1 cellular context compared by ENCODE assay signal in the genomic region with DNA sequence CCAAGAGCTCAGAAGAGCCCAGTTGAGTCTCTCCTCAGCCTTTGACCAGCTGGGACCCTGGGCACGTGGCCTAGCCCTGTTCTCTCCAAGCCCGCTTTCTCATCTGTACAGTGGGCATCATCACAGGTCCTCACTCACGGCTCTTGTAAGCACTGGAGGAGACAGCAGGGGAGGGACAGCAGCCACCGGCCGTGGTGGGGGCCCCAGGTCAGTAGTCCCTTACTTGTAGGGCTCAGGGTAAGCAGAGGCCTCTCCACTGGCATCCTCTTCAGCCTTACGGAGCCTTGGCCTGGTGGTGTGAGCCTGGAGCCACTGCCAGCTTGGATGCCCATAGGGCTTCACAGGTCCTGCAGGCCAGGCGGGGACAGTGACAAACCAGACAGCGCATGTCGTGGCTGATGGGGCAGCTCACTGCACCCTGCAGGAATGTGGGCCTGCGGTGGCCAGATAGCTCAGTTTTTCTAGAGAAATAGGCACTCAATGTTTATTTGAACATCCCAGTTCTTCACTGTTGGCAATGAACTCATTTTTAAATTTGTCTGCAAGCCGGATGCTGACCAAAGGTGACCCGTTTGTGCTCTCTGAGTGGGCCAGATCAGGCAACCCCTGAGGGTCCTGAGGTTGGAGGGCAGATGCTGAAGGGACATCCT.
TF ChIP-seq lines count a peak whose summit lies in the region.

No MANE protein-coding gene starts in this region.

TF ChIP-seq in HepG2, 621 proteins besides CTCF, POLR2A, EP300 and RAD21 (continued from another document):
- TF ChIP-seq GPN1 (CRISPR knock-in tag; IDR thresholded peaks at IDR 0.05; ENCODE audit: borderline replicate concordance) = no peak
